Comparison of ENCODE assay signal across 16 cellular contexts in genomic region chr2:237907144-237907543, GRCh38.
"Had no signal": no experiment of that assay in that cellular context is flagged by ENCODE, and none has a peak within 500 bp of the region (broad histone marks: within the 10 kb centered on the region; RNA-seq: fewer than 3 reads in every experiment).

No MANE protein-coding gene starts in this region.

- H3K27me3 ChIP-seq: brain microvascular endothelial cell, gastrocnemius medialis, heart left ventricle, neutrophil, transverse colon had no signal

- H3K27me3 Mint-ChIP-seq: activated naive CD8-positive, alpha-beta T cell; central memory CD8-positive, alpha-beta T cell; naive thymus-derived CD4-positive, alpha-beta T cell had no signal

- H3K36me3 ChIP-seq: brain microvascular endothelial cell, gastrocnemius medialis, heart left ventricle, neutrophil, transverse colon, WERI-Rb-1 had no signal

- DNase-seq: activated CD4-positive, alpha-beta T cell treated with anti-CD3 and anti-CD28 coated beads for 48 hours; brain microvascular endothelial cell; effector memory CD4-positive, alpha-beta T cell; gastrocnemius medialis; heart left ventricle; mucosa of descending colon; naive thymus-derived CD4-positive, alpha-beta T cell; stimulated activated CD4-positive, alpha-beta T cell treated with anti-CD3 and anti-CD28 coated beads, Interleukin-2, amount 100 ng/mL, for 48 hours; stimulated activated naive CD4-positive, alpha-beta T cell; T-cell; transverse colon; WERI-Rb-1 had no signal

- H3K27ac ChIP-seq: brain microvascular endothelial cell, neutrophil, SK-N-MC, transverse colon, WERI-Rb-1 had no signal

- H3K4me3 Mint-ChIP-seq: activated naive CD8-positive, alpha-beta T cell; central memory CD8-positive, alpha-beta T cell had no signal

- H3K4me3 ChIP-seq: gastrocnemius medialis, heart left ventricle, mucosa of descending colon, SK-N-MC, transverse colon had no signal

- ATAC-seq: gastrocnemius medialis; heart left ventricle; mucosa of descending colon; naive thymus-derived CD4-positive, alpha-beta T cell; T-cell had no signal

- H3K9me3 ChIP-seq: gastrocnemius medialis, neutrophil had no signal

- H3K27ac Mint-ChIP-seq: activated naive CD8-positive, alpha-beta T cell; T-cell had no signal
